16 cellular contexts compared by ENCODE assay signal in genomic region chr11:57674251-57674650, GRCh38. TPM values are rescaled to one million over a fixed set of nuclear protein-coding genes. Genes with fewer than 3 reads are reported as not detected.
DNase-seq lines count a peak whose midpoint lies in the region; ATAC-seq, FAIRE-seq and TF ChIP-seq lines count a peak whose summit lies in the region.
"Had no signal": no experiment of that assay in that cellular context is flagged by ENCODE, and none has a peak within 500 bp of the region (broad histone marks: within the 10 kb centered on the region; RNA-seq: fewer than 3 reads in every experiment).

No MANE protein-coding gene starts in this region.

- peaks cover 4% of the 10 kb centered on the region for H3K4me1 ChIP-seq in GM12878 (ENCODE audit: control insufficient read depth, insufficient read depth, low read length)

- H3K9me3 Mint-ChIP-seq in CD4-positive, alpha-beta T cell = no peaks in the 10 kb centered on the region
- H3K9me3 Mint-ChIP-seq in nephron progenitor cell = no peaks in the 10 kb centered on the region

- CTCF ChIA-PET in CD4-positive, alpha-beta T cell (lab: Charles Lee) = interaction anchor here (1.2 kb wide), 1 partner anchor 107 kb away, joined by 7 read pairs; the partner anchor contains the start of gene UBE2L6
- CTCF ChIA-PET in GM12878 (lab: Yijun Ruan, JAX) = interaction anchor here (0.8 to 1.0 kb wide), 3 partner anchors 12 to 126 kb away, joined by 3 read pairs; no protein-coding TSS in a partner anchor

- SMC1A ChIA-PET in GM12878 (lab: Charles Lee; ENCODE audit: uncharacterized antibody, unreplicated experiment) = interaction anchor here (1.3 to 2.4 kb wide), 2 partner anchors 14 to 126 kb away, joined by 4 to 16 read pairs; no protein-coding TSS in a partner anchor

- FAIRE-seq in GM12892 (lab: Jason Lieb, UNC) = peak; percentile 42
- no peak for FAIRE-seq in GM12878 (lab: Jason Lieb, UNC)
- FAIRE-seq: H1, TTC549 had no signal

- no peak overlapping the region for H2AFZ ChIP-seq in GM12878 (ENCODE audit: control insufficient read depth, low read depth, low read length)

- intact Hi-C loops in CD4-positive, alpha-beta T cell (cut with DNase I, micrococcal nuclease) = loop anchor here in 1 of 2 experiments (5.0 kb wide), 1 partner anchor 123 kb away; no protein-coding TSS in a partner anchor
- intact Hi-C loops in GM12878 (cut with micrococcal nuclease; ENCODE audit: unreplicated experiment) = no loop called here

- no peak for DNase-seq in CD4-positive, alpha-beta T cell
- DNase-seq in GM12892 (ENCODE audit: insufficient read length) (no peak), GM12878 (ENCODE audit: low read depth, low spot score) (no peak), nephron progenitor cell (no peak), pons (ENCODE audit: low spot score) (no peak), NCI-H1694 (lab: John Stamatoyannopoulos, UW) (no peak), NCI-H748 treated with DMSO at 0.1 percent for 48 hours (lab: John Stamatoyannopoulos, UW) (no peak)
- DNase-seq: activated CD4-positive, alpha-beta T cell treated with anti-CD3 and anti-CD28 coated beads, Interleukin-2, amount 50 U/mL, for 4 hours; activated gamma-delta T cell; hippocampal formation; NCI-H187 treated with DMSO at 0.1 percent for 48 hours; NCI-H526; OCI-M1 had no signal

- peaks cover 5 to 25% of the 10 kb centered on the region in 2 experiments for H3K36me3 ChIP-seq in GM12878 (ENCODE audit: control insufficient read depth in 2 of 2, insufficient read depth in 2 of 2, low read length in 1 of 2)

- H3K79me2 ChIP-seq in GM12878 (ENCODE audit: control insufficient read depth, insufficient read depth, low read length) = peaks cover 80% of the 10 kb centered on the region

- no peak overlapping the region for H3K27ac ChIP-seq in CD4-positive, alpha-beta T cell (ENCODE audit: low read depth, low read length)
- no peak overlapping the region for H3K27ac ChIP-seq in GM12878 (ENCODE audit: control insufficient read depth, insufficient read depth)

- TF ChIP-seq RAD21 in GM12878 (IDR thresholded peaks at IDR 0.05; ENCODE audit: insufficient read depth, low read depth, low read length) = no peak

- H3K4me1 Mint-ChIP-seq in CD4-positive, alpha-beta T cell (ENCODE audit: low read depth) = peaks cover 81% of the 10 kb centered on the region
- H3K4me1 Mint-ChIP-seq in nephron progenitor cell = peaks cover 37% of the 10 kb centered on the region

- H3K36me3 Mint-ChIP-seq in CD4-positive, alpha-beta T cell (ENCODE audit: low read depth) = peaks cover 65% of the 10 kb centered on the region
- peaks cover 51% of the 10 kb centered on the region for H3K36me3 Mint-ChIP-seq in nephron progenitor cell (ENCODE audit: low read depth)

- H3K4me3 ChIP-seq in GM12878 = no peak overlapping the region; the same call in 1 of the 2 replicates

- H3K27me3 Mint-ChIP-seq in CD4-positive, alpha-beta T cell = no peaks in the 10 kb centered on the region
- H3K27me3 Mint-ChIP-seq in nephron progenitor cell (ENCODE audit: low read depth, poor library complexity) = peaks cover 2% of the 10 kb centered on the region

- in situ Hi-C loops in GM12878 (cut with MboI) = no loop called here

- RAD21 ChIA-PET in GM12878 (lab: Charles Lee; ENCODE audit: unreplicated experiment) = interaction anchor here (0.6 to 3.3 kb wide), 4 partner anchors 36 to 902 kb away, joined by 3 to 11 read pairs (median 4); no protein-coding TSS in a partner anchor

- no peak for TF ChIP-seq POLR2A in GM12892 (IDR thresholded peaks at IDR 0.05; ENCODE audit: low read depth, low read length)
- no peak for TF ChIP-seq POLR2A in GM12878 (IDR thresholded peaks at IDR 0.05; ENCODE audit: low read depth, low read length)

- no peaks in the 10 kb centered on the region for H3K27me3 ChIP-seq in CD4-positive, alpha-beta T cell (ENCODE audit: control insufficient read depth, insufficient read depth, low read length)
- H3K27me3 ChIP-seq in GM12878 (replicated peaks in 1 of 2; ENCODE audit: control insufficient read depth in 2 of 2, insufficient read depth in 2 of 2, low read length in 1 of 2) = no peaks in the 10 kb centered on the region

- H3K9me3 ChIP-seq in CD4-positive, alpha-beta T cell (ENCODE audit: control insufficient read depth, low read length) = no peaks in the 10 kb centered on the region
- H3K9me3 ChIP-seq in GM12878 (replicated peaks; ENCODE audit: control insufficient read depth, insufficient read depth, low read length) = no peaks in the 10 kb centered on the region

- H3K4me2 ChIP-seq in GM12878 (ENCODE audit: control insufficient read depth, insufficient read depth) = peak overlapping the region; percentile 50

- no peak overlapping the region for H3K4me3 Mint-ChIP-seq in CD4-positive, alpha-beta T cell
- no peak overlapping the region for H3K4me3 Mint-ChIP-seq in nephron progenitor cell

- H3K27ac Mint-ChIP-seq in CD4-positive, alpha-beta T cell = peak overlapping the region; percentile 55
- peak overlapping the region; percentile 40 for H3K27ac Mint-ChIP-seq in nephron progenitor cell

- ATAC-seq in CD4-positive, alpha-beta T cell (ENCODE audit: poor library complexity) = no peak
- ATAC-seq in GM12878 (no peak), HG03469 (IDR thresholded peaks at IDR 0.05; ENCODE audit: unreplicated experiment) (no peak)

- BruUV-seq in GM12878 (replicated peaks; lab: Mats Ljungman, UMichigan) = no TSS peak

- TF ChIP-seq CTCF in CD4-positive, alpha-beta T cell (IDR thresholded peaks at IDR 0.05) = no peak
- TF ChIP-seq CTCF in GM12878 (IDR thresholded peaks at IDR 0.05 in 2 of 3, conservative IDR thresholded peaks at IDR 0.05 in 1 of 3; ENCODE audit: control insufficient read depth in 2 of 3, extremely low read depth in 1 of 3, insufficient read depth in 1 of 3, low read depth in 3 of 3, low read length in 3 of 3) (no peak), nephron progenitor cell (IDR thresholded peaks at IDR 0.05) (no peak)

- POLR2A ChIA-PET in CD4-positive, alpha-beta T cell (lab: Charles Lee) = no interaction called here
- POLR2A ChIA-PET in GM12878 (lab: Charles Lee) = interaction anchor here (0.6 to 0.9 kb wide), 2 partner anchors 14 to 160 kb away, joined by 3 to 4 read pairs; no protein-coding TSS in a partner anchor

- peaks cover 7% of the 10 kb centered on the region; the same call in 1 of the 2 replicates for H4K20me1 ChIP-seq in GM12878 (ENCODE audit: control insufficient read depth, insufficient read depth)

- TF ChIP-seq EP300 in GM12878 (IDR thresholded peaks at IDR 0.05; ENCODE audit: borderline replicate concordance in 1 of 2, control insufficient read depth in 1 of 2, low read depth in 2 of 2, low read length in 2 of 2) = no peak

- H3K9ac ChIP-seq in GM12878 (ENCODE audit: control insufficient read depth, insufficient read depth, low read length) = no peak overlapping the region

RNA-seq across cellular contexts. Expression of gene ZDHHC5, which starts 6.3 kb away (rescaled TPM):
- total RNA-seq in CD4-positive, alpha-beta T cell = 10 to 100 TPM; 59.7 to 61.1 TPM
- 23.5 TPM for polyA plus RNA-seq in GM12892 (2012; ENCODE audit: missing spikeins)
- total RNA-seq in GM12878 (2013; cell fraction: nucleolus; rRNA removed) = 52.8 and 56.0 TPM in 2 replicates
- total RNA-seq in GM12878 (2014; rRNA removed) (29.1 and 34.1 TPM in 2 replicates), GM12878 (2014; rRNA removed; fragmentation: Illumina TruSeq; extraction: Trizol) (34.3 and 36.8 TPM in 2 replicates), GM12878 (2021) (59.9 and 61.3 TPM in 2 replicates)
- 20.1 TPM for polyA plus RNA-seq in GM12878 (2011; ENCODE audit: low read depth)
- polyA plus RNA-seq in GM12878 (2011; rRNA removed) (33.9 and 46.7 TPM in 2 replicates), GM12878 (2014; fragmentation: Illumina TruSeq; extraction: Trizol) (49.8 and 57.4 TPM in 2 replicates), GM12878 (2014; fragmentation: Nextera tagmentation; extraction: Ambion mirVana) (1 to 10 TPM; 3.9 to 7.3 TPM), GM12878 (2014; rRNA removed) (48.5 and 54.4 TPM in 2 replicates), GM12878 (2016; fragmentation: Nextera tagmentation; extraction: Ambion mirVana) (10 to 100 TPM; 36.6 to 38.4 TPM)
- 45.0 and 56.7 TPM in 2 replicates for polyA plus RNA-seq in GM12878 (2011; cell fraction: cytosol; rRNA removed)
- polyA plus RNA-seq in GM12878 (2011; cell fraction: nucleus; rRNA removed) = 41.0 and 48.9 TPM in 2 replicates
- 27.1 and 33.2 TPM in 2 replicates for polyA plus RNA-seq in GM12878 (2012)
- polyA minus RNA-seq in GM12878 (2011; rRNA and poly(A)+ RNA removed) = 91.2 and 101 TPM in 2 replicates
- 24.2 and 31.4 TPM in 2 replicates for polyA minus RNA-seq in GM12878 (2011; cell fraction: cytosol; rRNA and poly(A)+ RNA removed)
- 27.9 and 33.0 TPM in 2 replicates for polyA minus RNA-seq in GM12878 (2011; cell fraction: nucleus; rRNA and poly(A)+ RNA removed)

RNA-seq across cellular contexts. Expression of gene CLP1, which starts 16.7 kb away (rescaled TPM):
- 10 to 100 TPM; 21.8 to 24.2 TPM for total RNA-seq in CD4-positive, alpha-beta T cell
- polyA plus RNA-seq in GM12892 (2012; ENCODE audit: missing spikeins) = 19.3 TPM
- 8.6 and 8.8 TPM in 2 replicates for total RNA-seq in GM12878 (2013; cell fraction: nucleolus; rRNA removed)
- total RNA-seq in GM12878 (2014; rRNA removed) = 21.3 and 22.0 TPM in 2 replicates
- total RNA-seq in GM12878 (2014; rRNA removed; fragmentation: Illumina TruSeq; extraction: Trizol) = 23.9 and 24.0 TPM in 2 replicates
- 19.9 and 20.0 TPM in 2 replicates for total RNA-seq in GM12878 (2021)
- polyA plus RNA-seq in GM12878 (2011; ENCODE audit: low read depth) = 11.6 TPM
- 29.1 and 31.7 TPM in 2 replicates for polyA plus RNA-seq in GM12878 (2011; rRNA removed)
- polyA plus RNA-seq in GM12878 (2011; cell fraction: cytosol; rRNA removed) = 34.3 and 38.5 TPM in 2 replicates
- polyA plus RNA-seq in GM12878 (2011; cell fraction: nucleus; rRNA removed) = 21.4 and 28.7 TPM in 2 replicates
- polyA plus RNA-seq in GM12878 (2012) = 15.0 and 16.3 TPM in 2 replicates
- polyA plus RNA-seq in GM12878 (2014; fragmentation: Illumina TruSeq; extraction: Trizol) = 23.9 and 30.0 TPM in 2 replicates
- polyA plus RNA-seq in GM12878 (2014; fragmentation: Nextera tagmentation; extraction: Ambion mirVana) = 10 to 100 TPM; 33.6 to 45.7 TPM
- polyA plus RNA-seq in GM12878 (2014; rRNA removed) = 20.7 and 21.2 TPM in 2 replicates
- polyA plus RNA-seq in GM12878 (2016; fragmentation: Nextera tagmentation; extraction: Ambion mirVana) = 10 to 100 TPM; 31.6 to 36.3 TPM
- polyA minus RNA-seq in GM12878 (2011; rRNA and poly(A)+ RNA removed) = 31.1 and 41.7 TPM in 2 replicates
- 7.4 and 8.5 TPM in 2 replicates for polyA minus RNA-seq in GM12878 (2011; cell fraction: cytosol; rRNA and poly(A)+ RNA removed)
- polyA minus RNA-seq in GM12878 (2011; cell fraction: nucleus; rRNA and poly(A)+ RNA removed) = 7.6 and 10.2 TPM in 2 replicates

RNA-seq across cellular contexts. Expression of gene YPEL4, which starts 24.5 kb away (rescaled TPM):
- total RNA-seq in CD4-positive, alpha-beta T cell = 1 to 10 TPM; 5.6 to 7.3 TPM
- 0.49 TPM for polyA plus RNA-seq in GM12892 (2012; ENCODE audit: missing spikeins)
- total RNA-seq in GM12878 (2013; cell fraction: nucleolus; rRNA removed) = 1.2 and 1.8 TPM in 2 replicates
- total RNA-seq in GM12878 (2014; rRNA removed) (0.05 TPM in 1 of 2 replicates, not detected in the other), GM12878 (2014; rRNA removed; fragmentation: Illumina TruSeq; extraction: Trizol) (0.09 TPM in 1 of 2 replicates, not detected in the other), GM12878 (2021) (0.13 TPM in 1 of 2 replicates, not detected in the other)
- 0.50 TPM for polyA plus RNA-seq in GM12878 (2011; ENCODE audit: low read depth)
- polyA plus RNA-seq in GM12878 (2011; rRNA removed) (0.26 and 0.39 TPM in 2 replicates), GM12878 (2014; fragmentation: Illumina TruSeq; extraction: Trizol) (not detected in 2 replicates), GM12878 (2014; fragmentation: Nextera tagmentation; extraction: Ambion mirVana) (not detected), GM12878 (2014; rRNA removed) (0.50 TPM in 1 of 2 replicates, not detected in the other), GM12878 (2016; fragmentation: Nextera tagmentation; extraction: Ambion mirVana) (under 1 TPM; 0.07 to 0.10 TPM)
- polyA plus RNA-seq in GM12878 (2011; cell fraction: cytosol; rRNA removed) = 0.24 and 0.30 TPM in 2 replicates
- 0.44 and 0.85 TPM in 2 replicates for polyA plus RNA-seq in GM12878 (2011; cell fraction: nucleus; rRNA removed)
- polyA plus RNA-seq in GM12878 (2012) = 0.58 and 1.1 TPM in 2 replicates
- polyA minus RNA-seq in GM12878 (2011; rRNA and poly(A)+ RNA removed) = 0.22 and 0.31 TPM in 2 replicates
- polyA minus RNA-seq in GM12878 (2011; cell fraction: cytosol; rRNA and poly(A)+ RNA removed) = 0.27 TPM in 1 of 2 replicates, not detected in the other
- 0.48 TPM in 2 replicates for polyA minus RNA-seq in GM12878 (2011; cell fraction: nucleus; rRNA and poly(A)+ RNA removed)

RNA-seq across cellular contexts. Expression of gene MED19, which starts 37.8 kb away (rescaled TPM):
- total RNA-seq in CD4-positive, alpha-beta T cell = 10 to 100 TPM; 13.7 to 14.9 TPM
- 12.4 TPM for polyA plus RNA-seq in GM12892 (2012; ENCODE audit: missing spikeins)
- 8.6 and 11.4 TPM in 2 replicates for total RNA-seq in GM12878 (2013; cell fraction: nucleolus; rRNA removed)
- total RNA-seq in GM12878 (2014; rRNA removed) = 16.7 and 17.5 TPM in 2 replicates
- total RNA-seq in GM12878 (2014; rRNA removed; fragmentation: Illumina TruSeq; extraction: Trizol) = 13.7 and 13.9 TPM in 2 replicates
- 12.5 and 14.1 TPM in 2 replicates for total RNA-seq in GM12878 (2021)
- 9.1 TPM for polyA plus RNA-seq in GM12878 (2011; ENCODE audit: low read depth)
- polyA plus RNA-seq in GM12878 (2011; rRNA removed) = 16.0 and 20.1 TPM in 2 replicates
- polyA plus RNA-seq in GM12878 (2011; cell fraction: cytosol; rRNA removed) = 23.2 and 41.1 TPM in 2 replicates
- 19.8 and 21.8 TPM in 2 replicates for polyA plus RNA-seq in GM12878 (2011; cell fraction: nucleus; rRNA removed)
- 16.0 and 16.3 TPM in 2 replicates for polyA plus RNA-seq in GM12878 (2012)
- 15.7 and 17.1 TPM in 2 replicates for polyA plus RNA-seq in GM12878 (2014; fragmentation: Illumina TruSeq; extraction: Trizol)
- polyA plus RNA-seq in GM12878 (2014; fragmentation: Nextera tagmentation; extraction: Ambion mirVana) = 1 to 10 TPM; 4.9 to 9.8 TPM
- 17.0 and 21.3 TPM in 2 replicates for polyA plus RNA-seq in GM12878 (2014; rRNA removed)
- polyA plus RNA-seq in GM12878 (2016; fragmentation: Nextera tagmentation; extraction: Ambion mirVana) = 10 to 100 TPM; 25.6 to 28.2 TPM
- 9.5 and 10.7 TPM in 2 replicates for polyA minus RNA-seq in GM12878 (2011; rRNA and poly(A)+ RNA removed)
- polyA minus RNA-seq in GM12878 (2011; cell fraction: cytosol; rRNA and poly(A)+ RNA removed) = 2.9 and 6.4 TPM in 2 replicates
- 5.9 and 10.7 TPM in 2 replicates for polyA minus RNA-seq in GM12878 (2011; cell fraction: nucleus; rRNA and poly(A)+ RNA removed)

RNA-seq across cellular contexts. Expression of gene TMX2, which starts 38.1 kb away (rescaled TPM):
- total RNA-seq in CD4-positive, alpha-beta T cell = 10 to 100 TPM; 30.0 to 30.5 TPM
- 51.9 TPM for polyA plus RNA-seq in GM12892 (2012; ENCODE audit: missing spikeins)
- total RNA-seq in GM12878 (2013; cell fraction: nucleolus; rRNA removed) = 95.8 and 105 TPM in 2 replicates
- total RNA-seq in GM12878 (2014; rRNA removed) (84.2 and 90.4 TPM in 2 replicates), GM12878 (2014; rRNA removed; fragmentation: Illumina TruSeq; extraction: Trizol) (73.1 and 74.9 TPM in 2 replicates), GM12878 (2021) (59.3 and 64.3 TPM in 2 replicates)
- polyA plus RNA-seq in GM12878 (2011; ENCODE audit: low read depth) = 49.5 TPM
- polyA plus RNA-seq in GM12878 (2011; rRNA removed) (74.1 and 90.1 TPM in 2 replicates), GM12878 (2014; fragmentation: Illumina TruSeq; extraction: Trizol) (93.2 and 102 TPM in 2 replicates), GM12878 (2014; fragmentation: Nextera tagmentation; extraction: Ambion mirVana) (100 to 1,000 TPM; 107 to 128 TPM), GM12878 (2014; rRNA removed) (66.4 and 82.7 TPM in 2 replicates), GM12878 (2016; fragmentation: Nextera tagmentation; extraction: Ambion mirVana) (100 to 1,000 TPM; 124 to 134 TPM)
- polyA plus RNA-seq in GM12878 (2011; cell fraction: cytosol; rRNA removed) = 69.2 and 81.8 TPM in 2 replicates
- 122 and 147 TPM in 2 replicates for polyA plus RNA-seq in GM12878 (2011; cell fraction: nucleus; rRNA removed)
- 49.0 and 50.6 TPM in 2 replicates for polyA plus RNA-seq in GM12878 (2012)
- 109 and 113 TPM in 2 replicates for polyA minus RNA-seq in GM12878 (2011; rRNA and poly(A)+ RNA removed)
- 24.6 and 37.4 TPM in 2 replicates for polyA minus RNA-seq in GM12878 (2011; cell fraction: cytosol; rRNA and poly(A)+ RNA removed)
- polyA minus RNA-seq in GM12878 (2011; cell fraction: nucleus; rRNA and poly(A)+ RNA removed) = 36.6 and 57.2 TPM in 2 replicates
